In genomic region chr22:43550024-43550620, GRCh38 we compare ENCODE assay signal across 21 cellular contexts.
A peak's percentile ranks its signal among the peaks of the same experiment; 100 is the strongest.
DNase-seq lines count a peak whose midpoint lies in the region; ATAC-seq and TF ChIP-seq lines count a peak whose summit lies in the region.
"Had no signal": no experiment of that assay in that cellular context is flagged by ENCODE, and none has a peak within 500 bp of the region (broad histone marks: within the 10 kb centered on the region; RNA-seq: fewer than 3 reads in every experiment).

No MANE protein-coding gene starts in this region.

- H3K36me3 Mint-ChIP-seq in WTC11, result peaks cover 25% of the 10 kb centered on the region
- H3K36me3 Mint-ChIP-seq: CD14-positive monocyte had no signal

- no peak overlapping the region for H4K91ac ChIP-seq in mesenchymal stem cell (ENCODE audit: low read length)

- H2BK15ac ChIP-seq in mesenchymal stem cell (ENCODE audit: low read depth, poor library complexity, severe bottlenecking), result no peak overlapping the region

- H3K4me2 ChIP-seq in MM.1S (ENCODE audit: low read depth, low read length) (peak overlapping the region; percentile 17; the same call in 1 of the 2 replicates), mesenchymal stem cell (ENCODE audit: low read length, poor library complexity, severe bottlenecking) (no peak overlapping the region)
- H3K4me2 ChIP-seq: SK-N-SH had no signal

- no peak overlapping the region for H3K18ac ChIP-seq in mesenchymal stem cell (ENCODE audit: low read depth in 1 of 2, low read length in 2 of 2)

- H2AFZ ChIP-seq in MM.1S (ENCODE audit: low read length) (peak overlapping the region; percentile 11; the same call in 1 of the 2 replicates), mesenchymal stem cell (ENCODE audit: low read depth, low read length) (no peak overlapping the region)
- H2AFZ ChIP-seq: GM23248 had no signal

- H3K79me1 ChIP-seq in mesenchymal stem cell (replicated peaks; ENCODE audit: low read length, poor library complexity, severe bottlenecking), result no peaks in the 10 kb centered on the region

- H2BK120ac ChIP-seq in mesenchymal stem cell (ENCODE audit: low read depth, low read length), result no peak overlapping the region

- DNase-seq in MM.1S (peak; percentile 89), WTC11 (ENCODE audit: low spot score) (no peak), right lobe of liver (peak in 2 of 3 donors; percentile 32 to 42), stomach (peak; percentile 4), mesenchymal stem cell (no peak)
- DNase-seq: DMS79, GM23248, KG1, MV-4-11, NCI-H1694 treated with DMSO at 0.1 percent for 48 hours, NCI-H2107, NCI-H510A, NCI-H774, PC-3, RPMI8226, SHP77 treated with DMSO at 0.1 percent for 48 hours, SK-N-SH had no signal

- no peaks in the 10 kb centered on the region for H3K27me3 ChIP-seq in MM.1S (replicated peaks; ENCODE audit: insufficient read depth, low read length)
- no peaks in the 10 kb centered on the region for H3K27me3 ChIP-seq in right lobe of liver
- H3K27me3 ChIP-seq in stomach, result no peaks in the 10 kb centered on the region
- no peaks in the 10 kb centered on the region for H3K27me3 ChIP-seq in mesenchymal stem cell (ENCODE audit: control insufficient read depth in 1 of 2, insufficient read depth in 1 of 2, low read length in 2 of 2)

- H3F3A ChIP-seq in MM.1S (ENCODE audit: insufficient read depth, low read length), result peaks cover 34% of the 10 kb centered on the region

- H2BK12ac ChIP-seq in mesenchymal stem cell (ENCODE audit: low read length in 2 of 2), result no peak overlapping the region

- POLR2A ChIA-PET in WTC11 (lab: Charles Lee), result no interaction called here

- no peak overlapping the region; the same call in 1 of the 2 replicates for H3K27ac Mint-ChIP-seq in WTC11
- H3K27ac Mint-ChIP-seq: CD14-positive monocyte had no signal

- H3K4me1 Mint-ChIP-seq in WTC11, result peaks cover 21% of the 10 kb centered on the region
- H3K4me1 Mint-ChIP-seq: CD14-positive monocyte had no signal

- no peak overlapping the region for H4K8ac ChIP-seq in mesenchymal stem cell (ENCODE audit: low read length)

- no peak overlapping the region for H3K23ac ChIP-seq in mesenchymal stem cell (ENCODE audit: low read length in 2 of 2)

- TF ChIP-seq POLR2A in right lobe of liver (IDR thresholded peaks at IDR 0.05) (no peak), stomach (IDR thresholded peaks at IDR 0.05) (no peak)

- no peaks in the 10 kb centered on the region for H3K9me2 ChIP-seq in MM.1S (replicated peaks; ENCODE audit: insufficient read depth, low read length)
- H3K9me2 ChIP-seq: SK-N-SH had no signal

- H3K4me1 ChIP-seq in MM.1S (ENCODE audit: low read length) (peaks cover 52% of the 10 kb centered on the region), right lobe of liver (no peaks in the 10 kb centered on the region), stomach (no peaks in the 10 kb centered on the region), mesenchymal stem cell (ENCODE audit: control insufficient read depth, insufficient read depth, low read depth, low read length) (no peaks in the 10 kb centered on the region)

- WGBS in right lobe of liver (ENCODE audit: insufficient coverage, low coverage, low lambda C conversion rate, missing lambda C conversion rate), result 78% methylated on average over 10 of the region's 14 CpGs
- WGBS in stomach, 5 donors, result 70 to 80% (median 79%) methylated on average over 13 to 14 of the region's 14 CpGs
- 73% methylated on average over 14 of the region's 14 CpGs for WGBS in mesenchymal stem cell

- no peak overlapping the region for H3K4ac ChIP-seq in mesenchymal stem cell (ENCODE audit: low read depth in 1 of 2, low read length in 2 of 2)

- intact Hi-C loops in right lobe of liver (cut with DNase I), result no loop called here
- intact Hi-C loops in stomach (cut with DNase I; ENCODE audit: low total_unique reads), result no loop called here

- CTCF ChIA-PET in WTC11 (lab: Charles Lee), result interaction anchor here (0.9 kb wide), 2 partner anchors 16 to 34 kb away, joined by 3 to 4 read pairs; no protein-coding TSS in a partner anchor

- H3K36me3 ChIP-seq in MM.1S (replicated peaks; ENCODE audit: insufficient read depth, low read length), result no peaks in the 10 kb centered on the region
- H3K36me3 ChIP-seq in right lobe of liver, result no peaks in the 10 kb centered on the region
- no peaks in the 10 kb centered on the region for H3K36me3 ChIP-seq in stomach
- no peaks in the 10 kb centered on the region for H3K36me3 ChIP-seq in mesenchymal stem cell (ENCODE audit: control insufficient read depth in 1 of 2, insufficient read depth in 2 of 2, low read depth in 1 of 2, low read length in 2 of 2)

- no peak for TF ChIP-seq CTCF in MM.1S (IDR thresholded peaks at IDR 0.05; ENCODE audit: low read length)
- TF ChIP-seq CTCF in WTC11 (IDR thresholded peaks at IDR 0.05), result no peak
- no peak for TF ChIP-seq CTCF in right lobe of liver (IDR thresholded peaks at IDR 0.05)
- no peak for TF ChIP-seq CTCF in stomach (IDR thresholded peaks at IDR 0.05)

- no peak overlapping the region for H3K4me3 Mint-ChIP-seq in WTC11
- H3K4me3 Mint-ChIP-seq: CD14-positive monocyte had no signal

- H3K4me3 ChIP-seq in MM.1S (ENCODE audit: low read length) (no peak overlapping the region), right lobe of liver (no peak overlapping the region), stomach (no peak overlapping the region), mesenchymal stem cell (ENCODE audit: insufficient read depth in 1 of 2, low read depth in 1 of 2, low read length in 2 of 2) (no peak overlapping the region)
- H3K4me3 ChIP-seq: GM23248 had no signal

- H3K9me3 Mint-ChIP-seq in WTC11, result peaks cover 29% of the 10 kb centered on the region

- ATAC-seq in WTC11, result peak; percentile 63
- ATAC-seq in right lobe of liver, result no peak
- no peak for ATAC-seq in GM21390 (IDR thresholded peaks at IDR 0.05; ENCODE audit: unreplicated experiment)
- ATAC-seq in GM19035 (IDR thresholded peaks at IDR 0.05; ENCODE audit: unreplicated experiment), result no peak
- ATAC-seq: HCT116, PC-3 had no signal

- H3K79me2 ChIP-seq in MM.1S (ENCODE audit: low read length), result no peaks in the 10 kb centered on the region

- H3K9me3 ChIP-seq in MM.1S (replicated peaks; ENCODE audit: insufficient read depth, low read length) (no peaks in the 10 kb centered on the region), right lobe of liver (no peaks in the 10 kb centered on the region), stomach (no peaks in the 10 kb centered on the region), mesenchymal stem cell (ENCODE audit: control insufficient read depth, low read length) (no peaks in the 10 kb centered on the region)
- H3K9me3 ChIP-seq: SK-N-SH had no signal

- TF ChIP-seq EP300 in stomach (IDR thresholded peaks at IDR 0.05), result no peak

- no peak overlapping the region for H2AK5ac ChIP-seq in mesenchymal stem cell (ENCODE audit: low read length, severe bottlenecking)

- no peak overlapping the region for H2BK5ac ChIP-seq in mesenchymal stem cell (ENCODE audit: low read depth, low read length, poor library complexity, severe bottlenecking)

- 0 out of 2 replicates have a peak overlapping the region, but pooled peaks have one; percentile 2 for H3K9ac ChIP-seq in MM.1S (ENCODE audit: low read length)
- H3K9ac ChIP-seq in mesenchymal stem cell (ENCODE audit: low read length), result no peak overlapping the region
- H3K9ac ChIP-seq: GM23248, SK-N-SH had no signal

- H3K27me3 Mint-ChIP-seq in WTC11 (ENCODE audit: low read depth), result no peaks in the 10 kb centered on the region

- H4K20me1 ChIP-seq in MM.1S (ENCODE audit: insufficient read depth, low read length), result no peaks in the 10 kb centered on the region

- H3K27ac ChIP-seq in MM.1S (ENCODE audit: low read length) (peak overlapping the region; percentile 75), right lobe of liver (no peak overlapping the region), stomach (no peak overlapping the region), mesenchymal stem cell (ENCODE audit: low read length, poor library complexity, severe bottlenecking) (no peak overlapping the region)
- H3K27ac ChIP-seq: GM23248 had no signal

- no peak overlapping the region for H3K14ac ChIP-seq in mesenchymal stem cell (ENCODE audit: low read length in 2 of 2)

TF ChIP-seq in WTC11, 78 proteins besides CTCF, POLR2A, EP300 and RAD21:
- TF ChIP-seq ZNF425 (CRISPR knock-in tag; conservative IDR thresholded peaks at IDR 0.05) (no peak), IRF2 (CRISPR knock-in tag; IDR thresholded peaks at IDR 0.05; ENCODE audit: borderline replicate concordance, low read depth) (no peak), ATF1 (CRISPR knock-in tag; IDR thresholded peaks at IDR 0.05) (no peak), ATF3 (CRISPR knock-in tag; conservative IDR thresholded peaks at IDR 0.05) (no peak), RELA (CRISPR knock-in tag; IDR thresholded peaks at IDR 0.05; ENCODE audit: borderline replicate concordance) (no peak), GTF2I (CRISPR knock-in tag; conservative IDR thresholded peaks at IDR 0.05) (no peak), NR2C2 (CRISPR knock-in tag; IDR thresholded peaks at IDR 0.05) (no peak)

Comparison
In these comparisons a context has a peak if more than half of its experiments do, and no peak if none do; other contexts are left out.
1. DNase-seq: peak in MM.1S (single experiment), right lobe of liver (2 of 3) and stomach (single experiment); none in WTC11 (single experiment) and mesenchymal stem cell (single experiment).